In the genomic region with DNA sequence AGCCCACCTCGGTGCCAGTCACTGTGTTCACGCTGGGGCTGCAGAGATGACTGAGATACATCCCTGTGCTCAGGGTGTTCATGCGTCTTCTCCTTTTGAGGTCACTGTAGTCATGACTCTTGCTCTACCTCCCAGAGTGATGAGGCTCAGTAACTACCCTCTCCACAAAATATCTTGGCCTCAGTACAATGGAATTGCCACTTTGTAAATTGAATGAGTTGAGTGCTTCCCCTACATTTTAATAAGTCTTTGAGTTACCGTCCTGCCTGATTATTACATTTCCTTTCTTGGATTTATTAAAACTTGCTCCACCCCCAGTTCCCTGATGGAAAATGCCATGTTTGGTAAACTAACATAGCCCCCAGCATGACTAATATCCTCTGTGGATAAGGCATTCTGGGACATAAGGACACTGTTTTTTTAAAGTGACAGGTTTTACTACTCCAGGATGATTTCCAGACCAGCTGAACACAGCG, we compare ENCODE assay signal across 12 cellular contexts. TPM values are rescaled to one million over a fixed set of nuclear protein-coding genes. Genes with fewer than 3 reads are reported as not detected.
DNase-seq lines count a peak whose midpoint lies in the region; ATAC-seq and TF ChIP-seq lines count a peak whose summit lies in the region.
"Had no signal": no experiment of that assay in that cellular context is flagged by ENCODE, and none has a peak within 500 bp of the region (broad histone marks: within the 10 kb centered on the region; RNA-seq: fewer than 3 reads in every experiment).

No MANE protein-coding gene starts in this region.

- CTCF ChIA-PET in naive thymus-derived CD4-positive, alpha-beta T cell (lab: Charles Lee), result interaction anchor here (0.6 to 1.3 kb wide), 2 partner anchors 75 to 374 kb away, joined by 3 read pairs; no protein-coding TSS in a partner anchor

- H3K27ac Mint-ChIP-seq in naive thymus-derived CD4-positive, alpha-beta T cell, result no peak overlapping the region
- H3K27ac Mint-ChIP-seq: stimulated activated naive CD8-positive, alpha-beta T cell treated with anti-CD3 and anti-CD28 coated beads, Interleukin-15, Interleukin-2, amounts not matched to agents 100 ng/mL and 50 ng/mL, for 24 hours had no signal

- H3K4me3 Mint-ChIP-seq in naive thymus-derived CD4-positive, alpha-beta T cell, result no peak overlapping the region
- H3K4me3 Mint-ChIP-seq: stimulated activated naive CD8-positive, alpha-beta T cell treated with anti-CD3 and anti-CD28 coated beads, Interleukin-15, Interleukin-2, amounts not matched to agents 100 ng/mL and 50 ng/mL, for 24 hours had no signal

- H3K4me3 ChIP-seq in right atrium auricular region (no peak overlapping the region), cardiac fibroblast (replicated peaks in 1 of 2; ENCODE audit: low read depth in 2 of 2, low read length in 2 of 2) (no peak overlapping the region), muscle layer of colon (ENCODE audit: low read depth in 1 of 2, low read length in 2 of 2) (no peak overlapping the region), uterus (no peak overlapping the region)
- H3K4me3 ChIP-seq in naive thymus-derived CD4-positive, alpha-beta T cell (ENCODE audit: low read length), result no peak overlapping the region

- no peak for ATAC-seq in GM21360 (IDR thresholded peaks at IDR 0.05; ENCODE audit: unreplicated experiment)
- no peak for ATAC-seq in naive thymus-derived CD4-positive, alpha-beta T cell

- H3K27me3 Mint-ChIP-seq in naive thymus-derived CD4-positive, alpha-beta T cell, result peaks cover 0 to 39% (median 13%) of the 10 kb centered on the region in 5 donors

- H3K4me1 Mint-ChIP-seq in naive thymus-derived CD4-positive, alpha-beta T cell, result peaks cover 0 to 11% (median 5%) of the 10 kb centered on the region in 7 donors

- no peak for TF ChIP-seq POLR2A in uterus (IDR thresholded peaks at IDR 0.05)

- H3K36me3 ChIP-seq in right atrium auricular region (no peaks in the 10 kb centered on the region), muscle layer of colon (ENCODE audit: insufficient read depth, low read length) (no peaks in the 10 kb centered on the region), uterus (no peaks in the 10 kb centered on the region)
- no peaks in the 10 kb centered on the region for H3K36me3 ChIP-seq in naive thymus-derived CD4-positive, alpha-beta T cell (ENCODE audit: control insufficient read depth in 2 of 3, insufficient read depth in 3 of 3, low read length in 3 of 3)

- H3K9me3 ChIP-seq in right atrium auricular region (no peaks in the 10 kb centered on the region), muscle layer of colon (ENCODE audit: low read length) (no peaks in the 10 kb centered on the region), uterus (no peaks in the 10 kb centered on the region)
- H3K9me3 ChIP-seq in naive thymus-derived CD4-positive, alpha-beta T cell (ENCODE audit: control insufficient read depth in 2 of 3, low read length in 3 of 3), result no peaks in the 10 kb centered on the region

- H3K36me3 Mint-ChIP-seq in naive thymus-derived CD4-positive, alpha-beta T cell, result no peaks in the 10 kb centered on the region

- H3K27ac ChIP-seq in right atrium auricular region (peak overlapping the region; percentile 16 to 32), muscle layer of colon (ENCODE audit: low read depth, low read length) (peak overlapping the region; percentile 75), uterus (peak overlapping the region; percentile 77 to 96)
- no peak overlapping the region for H3K27ac ChIP-seq in naive thymus-derived CD4-positive, alpha-beta T cell (ENCODE audit: low read depth, low read length)

- H3K4me1 ChIP-seq in right atrium auricular region, result peaks cover 0 to 28% of the 10 kb centered on the region in 2 donors
- H3K4me1 ChIP-seq in muscle layer of colon (ENCODE audit: insufficient read depth, low read length), result peaks cover 67% of the 10 kb centered on the region
- H3K4me1 ChIP-seq in uterus, result peaks cover 0 to 9% of the 10 kb centered on the region in 2 donors
- H3K4me1 ChIP-seq in naive thymus-derived CD4-positive, alpha-beta T cell (ENCODE audit: control insufficient read depth in 2 of 2, insufficient read depth in 2 of 2, low read length in 2 of 2), result no peaks in the 10 kb centered on the region

- POLR2A ChIA-PET in naive thymus-derived CD4-positive, alpha-beta T cell (lab: Charles Lee), result no interaction called here

- DNase-seq in right atrium auricular region (ENCODE audit: low spot score), result no peak
- DNase-seq in cardiac septum (ENCODE audit: low spot score), result no peak
- DNase-seq in cardiac fibroblast (ENCODE audit: low read depth in 2 of 2), result peak; percentile 72 to 77
- peak in 1 of 2 donors; percentile 54 for DNase-seq in uterus
- DNase-seq in naive thymus-derived CD4-positive, alpha-beta T cell, result no peak
- DNase-seq in DMS53 (lab: John Stamatoyannopoulos, UW), result no peak
- DNase-seq: DMS153, NCI-H1048, NCI-H526 had no signal

- no peak overlapping the region for H3K9ac ChIP-seq in muscle layer of colon (ENCODE audit: low read length)

- H3K27me3 ChIP-seq in right atrium auricular region, result no peaks in the 10 kb centered on the region
- H3K27me3 ChIP-seq in muscle layer of colon (ENCODE audit: control insufficient read depth in 1 of 2, insufficient read depth in 2 of 2, low read length in 2 of 2), result no peaks in the 10 kb centered on the region
- H3K27me3 ChIP-seq in uterus, result no peaks in the 10 kb centered on the region
- H3K27me3 ChIP-seq in naive thymus-derived CD4-positive, alpha-beta T cell (ENCODE audit: control insufficient read depth in 2 of 2, insufficient read depth in 2 of 2, low read length in 2 of 2), result no peaks in the 10 kb centered on the region

- H3K9me3 Mint-ChIP-seq in naive thymus-derived CD4-positive, alpha-beta T cell, result no peaks in the 10 kb centered on the region
- H3K9me3 Mint-ChIP-seq: stimulated activated naive CD8-positive, alpha-beta T cell treated with anti-CD3 and anti-CD28 coated beads, Interleukin-15, Interleukin-2, amounts not matched to agents 100 ng/mL and 50 ng/mL, for 24 hours had no signal

- TF ChIP-seq CTCF in right atrium auricular region (IDR thresholded peaks at IDR 0.05), result no peak
- TF ChIP-seq CTCF in cardiac fibroblast (IDR thresholded peaks at IDR 0.05; ENCODE audit: low read depth, low read length), result no peak
- no peak for TF ChIP-seq CTCF in uterus (IDR thresholded peaks at IDR 0.05)

- intact Hi-C loops in cardiac septum (cut with DNase I), result loop anchor here (5.0 kb wide), 2 partner anchors 134 to 209 kb away; no protein-coding TSS in a partner anchor
- intact Hi-C loops in uterus (cut with DNase I; ENCODE audit: low total_unique reads), result loop anchor here (5.0 kb wide), 1 partner anchor 359 kb away; no protein-coding TSS in a partner anchor
- intact Hi-C loops in naive thymus-derived CD4-positive, alpha-beta T cell (cut with micrococcal nuclease), result no loop called here

RNA-seq across cellular contexts. Expression of a gene that starts 15.9 kb away (rescaled TPM):
- total RNA-seq in right atrium auricular region (10 to 100 TPM; 22.1 to 41.4 TPM), cardiac septum (20.7 TPM), uterus (100 to 1,000 TPM in 2 of 4 donors, 10 to 100 TPM in 2; 28.8 to 126 (median 106) TPM)
- 1 to 10 TPM in 3 of 5 experiments, under 1 TPM in 2; 0.24 to 9.7 (median 1.3) TPM for total RNA-seq in naive thymus-derived CD4-positive, alpha-beta T cell
- polyA plus RNA-seq in naive thymus-derived CD4-positive, alpha-beta T cell, result under 1 TPM; 0.07 to 0.54 TPM

Comparison
In these comparisons a context has a peak if more than half of its experiments do, and no peak if none do; other contexts are left out.
1. DNase-seq: peak in cardiac fibroblast (2 of 2); none in right atrium auricular region (single experiment), cardiac septum (single experiment), naive thymus-derived CD4-positive, alpha-beta T cell (0 of 9) and DMS53 (single experiment).
2. intact Hi-C loops: an anchor here in cardiac septum (5.0 kb wide) and uterus (5.0 kb wide); none called in naive thymus-derived CD4-positive, alpha-beta T cell.